Comparison of ENCODE assay signal across 1 cellular context in the genomic region with DNA sequence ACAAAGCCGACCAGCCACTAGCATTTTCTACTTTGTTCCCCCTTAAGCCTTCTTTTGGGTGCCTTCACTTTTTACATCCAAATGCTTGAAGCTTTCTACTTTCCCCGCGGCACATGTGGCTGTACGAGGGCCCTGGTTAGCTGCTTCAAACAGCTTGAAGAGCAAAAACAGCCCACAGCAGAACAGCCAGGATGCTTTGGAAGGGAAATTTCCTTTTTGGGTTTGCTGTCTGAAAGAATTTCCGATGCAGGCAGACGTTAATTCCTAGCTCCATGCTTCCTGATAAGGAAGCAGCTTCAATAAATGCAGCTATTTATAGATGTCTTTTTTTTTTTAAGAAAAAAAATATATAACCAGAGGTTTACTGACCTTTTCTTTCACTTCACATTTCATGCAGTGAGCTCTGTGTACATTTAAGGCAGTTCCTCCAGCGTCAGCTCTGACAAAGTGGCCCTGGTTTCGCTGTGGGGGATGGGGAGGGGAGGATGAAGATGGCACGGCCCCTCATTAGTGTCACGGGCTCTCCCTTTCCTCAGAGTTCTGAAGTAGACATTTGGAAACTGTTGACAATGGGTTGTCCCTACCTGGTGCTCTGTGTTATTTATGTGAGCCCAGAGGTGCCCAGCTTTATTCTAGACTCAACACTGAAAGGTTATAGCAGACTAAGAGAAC.
TF ChIP-seq lines count a peak whose summit lies in the region.

No MANE protein-coding gene starts in this region.

TF ChIP-seq in GM12878, 131 proteins besides CTCF, POLR2A, EP300 and RAD21 (continued from another document and continues in another):
- TF ChIP-seq BCLAF1 (IDR thresholded peaks at IDR 0.05) (no peak), MTA2 (IDR thresholded peaks at IDR 0.05; ENCODE audit: low read depth) (peak; percentile 87), SRF (IDR thresholded peaks at IDR 0.05; ENCODE audit: low read depth in 2 of 2, low read length in 2 of 2) (peak; percentile 83 to 97), GABPA (IDR thresholded peaks at IDR 0.05; ENCODE audit: low read depth) (no peak), PKNOX1 (IDR thresholded peaks at IDR 0.05) (peak; percentile 36), CHD4 (IDR thresholded peaks at IDR 0.05) (no peak), STAT1 (conservative IDR thresholded peaks at IDR 0.05) (no peak), ESRRA (IDR thresholded peaks at IDR 0.05; ENCODE audit: low read length) (no peak), IRF5 (IDR thresholded peaks at IDR 0.05; ENCODE audit: borderline replicate concordance) (no peak), CBX3 (IDR thresholded peaks at IDR 0.05; ENCODE audit: borderline replicate concordance, low read depth) (no peak), SREBF2 (IDR thresholded peaks at IDR 0.05; ENCODE audit: low read length) (no peak), MEF2B (IDR thresholded peaks at IDR 0.05; ENCODE audit: partially characterized antibody, poor library complexity, severe bottlenecking) (peak; percentile 85), ZBTB11 (CRISPR knock-in tag; IDR thresholded peaks at IDR 0.05) (no peak), POLR2AphosphoS2 (IDR thresholded peaks at IDR 0.05; ENCODE audit: low read depth, low read length) (no peak), ZNF207 (IDR thresholded peaks at IDR 0.05; ENCODE audit: borderline replicate concordance) (no peak), NR2C1 (IDR thresholded peaks at IDR 0.05) (no peak; the same call in 1 of the 2 replicates), KDM1A (IDR thresholded peaks at IDR 0.05; ENCODE audit: borderline replicate concordance) (no peak), ZBED1 (IDR thresholded peaks at IDR 0.05; ENCODE audit: borderline replicate concordance) (peak; percentile 42), NFYA (IDR thresholded peaks at IDR 0.05; ENCODE audit: borderline replicate concordance, low read depth, low read length) (no peak), LARP7 (IDR thresholded peaks at IDR 0.05) (no peak), IKZF2 (IDR thresholded peaks at IDR 0.05) (peak; percentile 81 to 82), CBX5 (IDR thresholded peaks at IDR 0.05; ENCODE audit: low read depth) (no peak), NRF1 (conservative IDR thresholded peaks at IDR 0.05; ENCODE audit: low read depth, low read length) (no peak), CHD1 (IDR thresholded peaks at IDR 0.05; ENCODE audit: low read depth, low read length) (0 out of 2 replicates have a peak, but pooled peaks have one; percentile 70), ZZZ3 (IDR thresholded peaks at IDR 0.05; ENCODE audit: control insufficient read depth, insufficient read length, low read depth) (no peak), ZBTB33 (IDR thresholded peaks at IDR 0.05) (no peak), PBX3 (IDR thresholded peaks at IDR 0.05; ENCODE audit: insufficient replicate concordance, low read depth, low read length) (peak; percentile 8), PML (IDR thresholded peaks at IDR 0.05; ENCODE audit: low read length) (no peak), TCF12 (IDR thresholded peaks at IDR 0.05; ENCODE audit: low read depth, low read length) (0 out of 2 replicates have a peak, but pooled peaks have one; percentile 58)
- TF ChIP-seq, protein P1, sequence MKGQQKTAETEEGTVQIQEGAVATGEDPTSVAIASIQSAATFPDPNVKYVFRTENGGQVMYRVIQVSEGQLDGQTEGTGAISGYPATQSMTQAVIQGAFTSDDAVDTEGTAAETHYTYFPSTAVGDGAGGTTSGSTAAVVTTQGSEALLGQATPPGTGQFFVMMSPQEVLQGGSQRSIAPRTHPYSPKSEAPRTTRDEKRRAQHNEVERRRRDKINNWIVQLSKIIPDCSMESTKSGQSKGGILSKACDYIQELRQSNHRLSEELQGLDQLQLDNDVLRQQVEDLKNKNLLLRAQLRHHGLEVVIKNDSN (IDR thresholded peaks at IDR 0.05; ENCODE audit: borderline replicate concordance, extremely low read length, insufficient read depth, low read depth, low read length): no peak
- TF ChIP-seq, protein P2, sequence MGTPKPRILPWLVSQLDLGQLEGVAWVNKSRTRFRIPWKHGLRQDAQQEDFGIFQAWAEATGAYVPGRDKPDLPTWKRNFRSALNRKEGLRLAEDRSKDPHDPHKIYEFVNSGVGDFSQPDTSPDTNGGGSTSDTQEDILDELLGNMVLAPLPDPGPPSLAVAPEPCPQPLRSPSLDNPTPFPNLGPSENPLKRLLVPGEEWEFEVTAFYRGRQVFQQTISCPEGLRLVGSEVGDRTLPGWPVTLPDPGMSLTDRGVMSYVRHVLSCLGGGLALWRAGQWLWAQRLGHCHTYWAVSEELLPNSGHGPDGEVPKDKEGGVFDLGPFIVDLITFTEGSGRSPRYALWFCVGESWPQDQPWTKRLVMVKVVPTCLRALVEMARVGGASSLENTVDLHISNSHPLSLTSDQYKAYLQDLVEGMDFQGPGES (IDR thresholded peaks at IDR 0.05): no peak
- TF ChIP-seq, protein P3, sequence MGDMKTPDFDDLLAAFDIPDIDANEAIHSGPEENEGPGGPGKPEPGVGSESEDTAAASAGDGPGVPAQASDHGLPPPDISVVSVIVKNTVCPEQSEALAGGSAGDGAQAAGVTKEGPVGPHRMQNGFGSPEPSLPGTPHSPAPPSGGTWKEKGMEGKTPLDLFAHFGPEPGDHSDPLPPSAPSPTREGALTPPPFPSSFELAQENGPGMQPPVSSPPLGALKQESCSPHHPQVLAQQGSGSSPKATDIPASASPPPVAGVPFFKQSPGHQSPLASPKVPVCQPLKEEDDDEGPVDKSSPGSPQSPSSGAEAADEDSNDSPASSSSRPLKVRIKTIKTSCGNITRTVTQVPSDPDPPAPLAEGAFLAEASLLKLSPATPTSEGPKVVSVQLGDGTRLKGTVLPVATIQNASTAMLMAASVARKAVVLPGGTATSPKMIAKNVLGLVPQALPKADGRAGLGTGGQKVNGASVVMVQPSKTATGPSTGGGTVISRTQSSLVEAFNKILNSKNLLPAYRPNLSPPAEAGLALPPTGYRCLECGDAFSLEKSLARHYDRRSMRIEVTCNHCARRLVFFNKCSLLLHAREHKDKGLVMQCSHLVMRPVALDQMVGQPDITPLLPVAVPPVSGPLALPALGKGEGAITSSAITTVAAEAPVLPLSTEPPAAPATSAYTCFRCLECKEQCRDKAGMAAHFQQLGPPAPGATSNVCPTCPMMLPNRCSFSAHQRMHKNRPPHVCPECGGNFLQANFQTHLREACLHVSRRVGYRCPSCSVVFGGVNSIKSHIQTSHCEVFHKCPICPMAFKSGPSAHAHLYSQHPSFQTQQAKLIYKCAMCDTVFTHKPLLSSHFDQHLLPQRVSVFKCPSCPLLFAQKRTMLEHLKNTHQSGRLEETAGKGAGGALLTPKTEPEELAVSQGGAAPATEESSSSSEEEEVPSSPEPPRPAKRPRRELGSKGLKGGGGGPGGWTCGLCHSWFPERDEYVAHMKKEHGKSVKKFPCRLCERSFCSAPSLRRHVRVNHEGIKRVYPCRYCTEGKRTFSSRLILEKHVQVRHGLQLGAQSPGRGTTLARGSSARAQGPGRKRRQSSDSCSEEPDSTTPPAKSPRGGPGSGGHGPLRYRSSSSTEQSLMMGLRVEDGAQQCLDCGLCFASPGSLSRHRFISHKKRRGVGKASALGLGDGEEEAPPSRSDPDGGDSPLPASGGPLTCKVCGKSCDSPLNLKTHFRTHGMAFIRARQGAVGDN (IDR thresholded peaks at IDR 0.05): peak; percentile 92
